11 cellular contexts compared by ENCODE assay signal in the genomic region with DNA sequence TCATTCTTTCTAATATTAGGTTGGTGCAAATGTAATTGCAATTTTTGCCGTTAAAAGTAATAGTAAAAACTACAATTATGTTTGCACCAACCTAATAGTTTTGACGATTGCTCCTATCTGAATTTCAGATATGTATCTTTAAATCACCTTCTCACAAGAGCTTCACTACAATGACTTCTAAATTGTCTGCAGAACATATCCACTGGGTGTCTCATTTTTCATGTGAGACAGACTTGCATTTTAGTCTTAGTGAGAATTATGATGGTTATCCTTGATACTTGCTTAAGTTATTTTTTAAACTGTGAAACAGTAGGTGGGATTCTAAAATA.
DNase-seq lines count a peak whose midpoint lies in the region; ATAC-seq and TF ChIP-seq lines count a peak whose summit lies in the region.
"Had no signal": no experiment of that assay in that cellular context is flagged by ENCODE, and none has a peak within 500 bp of the region (broad histone marks: within the 10 kb centered on the region; RNA-seq: fewer than 3 reads in every experiment).

No MANE protein-coding gene starts in this region.

- TF ChIP-seq CTCF in WTC11 (IDR thresholded peaks at IDR 0.05) = no peak
- no peak for TF ChIP-seq CTCF in smooth muscle cell (IDR thresholded peaks at IDR 0.05; ENCODE audit: borderline replicate concordance, insufficient read depth, poor library complexity, severe bottlenecking)
- TF ChIP-seq CTCF in tibial nerve (IDR thresholded peaks at IDR 0.05) = no peak

- H3K36me3 ChIP-seq in smooth muscle cell (ENCODE audit: low read depth) = no peaks in the 10 kb centered on the region
- H3K36me3 ChIP-seq in tibial nerve = no peaks in the 10 kb centered on the region

- no peak for DNase-seq in activated T-cell treated with anti-CD3 and anti-CD28 coated beads, Interleukin-2, amount 50 U/mL, for 72 hours
- no peak for DNase-seq in activated T-cell treated with anti-CD3 and anti-CD28 coated beads for 4 hours
- no peak for DNase-seq in WTC11 (ENCODE audit: low spot score)
- DNase-seq in smooth muscle cell (lab: John Stamatoyannopoulos, UW; ENCODE audit: unreplicated experiment) = no peak
- DNase-seq in tibial nerve (ENCODE audit: low spot score in 2 of 2) = no peak
- DNase-seq in HK-2 (ENCODE audit: unreplicated experiment) = no peak
- DNase-seq in mesenteric fat pad (ENCODE audit: low spot score) = no peak
- DNase-seq: amniotic stem cell, NCI-H82 had no signal

- H3F3A ChIP-seq in smooth muscle cell (ENCODE audit: low read depth) = peaks cover 16% of the 10 kb centered on the region

- peak overlapping the region; percentile 82 for H3K4me2 ChIP-seq in smooth muscle cell
- H3K4me2 ChIP-seq: KMS-11 had no signal

- CTCF ChIA-PET in WTC11 (lab: Charles Lee) = interaction anchor here (0.6 kb wide), 1 partner anchor 1565 kb away, joined by 3 read pairs; no protein-coding TSS in a partner anchor

- peak in 1 of 2 donors; percentile 20 for ATAC-seq in activated T-cell treated with anti-CD3 and anti-CD28 coated beads, Interleukin-2, amount 50 U/mL, for 72 hours (replicated peaks in 1 of 2)
- peak; percentile 4 for ATAC-seq in HG02763 (IDR thresholded peaks at IDR 0.05; ENCODE audit: unreplicated experiment)
- no peak for ATAC-seq in WTC11

- no peak overlapping the region for H3K9ac ChIP-seq in smooth muscle cell (ENCODE audit: low read depth)
- H3K9ac ChIP-seq: KMS-11 had no signal

- peak overlapping the region; percentile 21 for H3K27ac Mint-ChIP-seq in activated T-cell treated with anti-CD3 and anti-CD28 coated beads, Interleukin-2, amount 50 U/mL, for 72 hours
- peak overlapping the region; percentile 24; the same call in 1 of the 2 replicates for H3K27ac Mint-ChIP-seq in WTC11

- H3K4me3 Mint-ChIP-seq in activated T-cell treated with anti-CD3 and anti-CD28 coated beads, Interleukin-2, amount 50 U/mL, for 72 hours = peak overlapping the region; percentile 63 to 86
- H3K4me3 Mint-ChIP-seq in WTC11 = no peak overlapping the region

- H2AFZ ChIP-seq in smooth muscle cell (ENCODE audit: low read depth) = no peak overlapping the region

- peaks cover under 1% of the 10 kb centered on the region in 2 donors for H3K9me3 Mint-ChIP-seq in activated T-cell treated with anti-CD3 and anti-CD28 coated beads, Interleukin-2, amount 50 U/mL, for 72 hours
- H3K9me3 Mint-ChIP-seq in WTC11 = peaks cover 12% of the 10 kb centered on the region

- H3K79me2 ChIP-seq in smooth muscle cell (ENCODE audit: low read depth) = no peaks in the 10 kb centered on the region

- POLR2A ChIA-PET in WTC11 (lab: Charles Lee) = no interaction called here

- H3K9me3 ChIP-seq in smooth muscle cell (replicated peaks; ENCODE audit: low read depth) (no peaks in the 10 kb centered on the region), tibial nerve (no peaks in the 10 kb centered on the region)

- TF ChIP-seq POLR2A in tibial nerve (IDR thresholded peaks at IDR 0.05) = no peak

- 66% methylated on average over 2 of the region's 2 CpGs for WGBS in smooth muscle cell (ENCODE audit: low lambda C conversion rate)
- WGBS in tibial nerve, 2 donors = 87% methylated on average over 2 of the region's 2 CpGs

- H3K36me3 Mint-ChIP-seq in activated T-cell treated with anti-CD3 and anti-CD28 coated beads, Interleukin-2, amount 50 U/mL, for 72 hours (ENCODE audit: insufficient read depth in 2 of 2) = peaks cover 2 to 3% of the 10 kb centered on the region in 2 donors
- H3K36me3 Mint-ChIP-seq in WTC11 = peaks cover 6% of the 10 kb centered on the region

- H3K4me1 ChIP-seq in smooth muscle cell (ENCODE audit: low read depth) = peaks cover 14% of the 10 kb centered on the region
- H3K4me1 ChIP-seq in tibial nerve = peaks cover 0 to 4% (median 0%) of the 10 kb centered on the region in 4 donors

- no peaks in the 10 kb centered on the region for H4K20me1 ChIP-seq in smooth muscle cell (ENCODE audit: low read depth)

- H3K27ac ChIP-seq in smooth muscle cell (ENCODE audit: low read depth) (peak overlapping the region; percentile 87), tibial nerve (no peak overlapping the region)
- H3K27ac ChIP-seq: KMS-11 had no signal

- TF ChIP-seq EP300 in tibial nerve (IDR thresholded peaks at IDR 0.05) = no peak

- H3K4me3 ChIP-seq in smooth muscle cell = no peak overlapping the region
- no peak overlapping the region for H3K4me3 ChIP-seq in tibial nerve

- H3K4me1 Mint-ChIP-seq in activated T-cell treated with anti-CD3 and anti-CD28 coated beads, Interleukin-2, amount 50 U/mL, for 72 hours (ENCODE audit: low read depth) = peaks cover 83% of the 10 kb centered on the region
- peaks cover 38% of the 10 kb centered on the region for H3K4me1 Mint-ChIP-seq in WTC11

- H3K27me3 ChIP-seq in smooth muscle cell (ENCODE audit: low read depth) (no peaks in the 10 kb centered on the region), tibial nerve (no peaks in the 10 kb centered on the region)

- H3K27me3 Mint-ChIP-seq in activated T-cell treated with anti-CD3 and anti-CD28 coated beads, Interleukin-2, amount 50 U/mL, for 72 hours (ENCODE audit: low read depth) = no peaks in the 10 kb centered on the region
- H3K27me3 Mint-ChIP-seq in WTC11 (ENCODE audit: low read depth) = no peaks in the 10 kb centered on the region

TF ChIP-seq in WTC11, 78 proteins besides CTCF, POLR2A, EP300 and RAD21:
- TF ChIP-seq ZNF232 (CRISPR knock-in tag; IDR thresholded peaks at IDR 0.05) (no peak), NR2C2 (CRISPR knock-in tag; IDR thresholded peaks at IDR 0.05) (no peak), TEAD1 (CRISPR knock-in tag; IDR thresholded peaks at IDR 0.05) (no peak), NFATC4 (CRISPR knock-in tag; IDR thresholded peaks at IDR 0.05) (no peak), PRRX2 (CRISPR knock-in tag; IDR thresholded peaks at IDR 0.05) (no peak), NR1H2 (CRISPR knock-in tag; IDR thresholded peaks at IDR 0.05) (no peak), RELA (CRISPR knock-in tag; IDR thresholded peaks at IDR 0.05; ENCODE audit: borderline replicate concordance) (no peak), ZNF425 (CRISPR knock-in tag; conservative IDR thresholded peaks at IDR 0.05) (no peak), ZNF138 (CRISPR knock-in tag; conservative IDR thresholded peaks at IDR 0.05) (no peak), ZNF263 (CRISPR knock-in tag; IDR thresholded peaks at IDR 0.05; ENCODE audit: low read depth) (no peak)
- TF ChIP-seq, protein P1, sequence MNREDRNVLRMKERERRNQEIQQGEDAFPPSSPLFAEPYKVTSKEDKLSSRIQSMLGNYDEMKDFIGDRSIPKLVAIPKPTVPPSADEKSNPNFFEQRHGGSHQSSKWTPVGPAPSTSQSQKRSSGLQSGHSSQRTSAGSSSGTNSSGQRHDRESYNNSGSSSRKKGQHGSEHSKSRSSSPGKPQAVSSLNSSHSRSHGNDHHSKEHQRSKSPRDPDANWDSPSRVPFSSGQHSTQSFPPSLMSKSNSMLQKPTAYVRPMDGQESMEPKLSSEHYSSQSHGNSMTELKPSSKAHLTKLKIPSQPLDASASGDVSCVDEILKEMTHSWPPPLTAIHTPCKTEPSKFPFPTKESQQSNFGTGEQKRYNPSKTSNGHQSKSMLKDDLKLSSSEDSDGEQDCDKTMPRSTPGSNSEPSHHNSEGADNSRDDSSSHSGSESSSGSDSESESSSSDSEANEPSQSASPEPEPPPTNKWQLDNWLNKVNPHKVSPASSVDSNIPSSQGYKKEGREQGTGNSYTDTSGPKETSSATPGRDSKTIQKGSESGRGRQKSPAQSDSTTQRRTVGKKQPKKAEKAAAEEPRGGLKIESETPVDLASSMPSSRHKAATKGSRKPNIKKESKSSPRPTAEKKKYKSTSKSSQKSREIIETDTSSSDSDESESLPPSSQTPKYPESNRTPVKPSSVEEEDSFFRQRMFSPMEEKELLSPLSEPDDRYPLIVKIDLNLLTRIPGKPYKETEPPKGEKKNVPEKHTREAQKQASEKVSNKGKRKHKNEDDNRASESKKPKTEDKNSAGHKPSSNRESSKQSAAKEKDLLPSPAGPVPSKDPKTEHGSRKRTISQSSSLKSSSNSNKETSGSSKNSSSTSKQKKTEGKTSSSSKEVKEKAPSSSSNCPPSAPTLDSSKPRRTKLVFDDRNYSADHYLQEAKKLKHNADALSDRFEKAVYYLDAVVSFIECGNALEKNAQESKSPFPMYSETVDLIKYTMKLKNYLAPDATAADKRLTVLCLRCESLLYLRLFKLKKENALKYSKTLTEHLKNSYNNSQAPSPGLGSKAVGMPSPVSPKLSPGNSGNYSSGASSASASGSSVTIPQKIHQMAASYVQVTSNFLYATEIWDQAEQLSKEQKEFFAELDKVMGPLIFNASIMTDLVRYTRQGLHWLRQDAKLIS (CRISPR knock-in tag; IDR thresholded peaks at IDR 0.05; ENCODE audit: borderline replicate concordance) = no peak
